In the genomic region with DNA sequence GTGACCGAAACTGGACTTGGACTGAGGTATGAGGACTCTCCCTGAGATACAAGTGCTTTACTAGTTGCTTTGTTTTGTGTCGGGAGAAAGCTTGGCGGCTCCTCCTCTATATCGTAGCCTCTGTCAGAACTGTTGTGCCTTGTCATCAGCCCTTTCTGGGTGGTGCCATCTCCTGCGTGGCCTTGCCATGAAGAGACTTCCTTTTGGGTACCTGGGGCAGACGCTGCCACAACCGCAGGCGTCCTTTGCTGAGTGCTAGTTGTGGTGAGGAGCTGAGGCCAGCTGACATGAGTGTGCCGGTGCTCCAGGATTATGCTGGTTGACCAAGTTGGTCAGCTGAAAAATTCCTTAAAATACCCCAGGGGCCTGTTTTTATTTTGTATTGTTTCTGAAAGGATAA, we compare ENCODE assay signal across 11 cellular contexts.
DNase-seq lines count a peak whose midpoint lies in the region; ATAC-seq and TF ChIP-seq lines count a peak whose summit lies in the region.
"Had no signal": no experiment of that assay in that cellular context is flagged by ENCODE, and none has a peak within 500 bp of the region (broad histone marks: within the 10 kb centered on the region; RNA-seq: fewer than 3 reads in every experiment).

No MANE protein-coding gene starts in this region.

- peak overlapping the region; percentile 22 for H3K27ac Mint-ChIP-seq in MCF 10A (ENCODE audit: low read depth, unreplicated experiment)
- H3K27ac Mint-ChIP-seq in activated CD4-positive, alpha-beta memory T cell treated with anti-CD3 and anti-CD28 coated beads for 36 hours = peak overlapping the region; percentile 100
- H3K27ac Mint-ChIP-seq in effector memory CD8-positive, alpha-beta T cell = peak overlapping the region; percentile 39 to 89
- H3K27ac Mint-ChIP-seq in stimulated activated naive CD8-positive, alpha-beta T cell treated with anti-CD3 and anti-CD28 coated beads, Interleukin-15, Interleukin-2, amounts not matched to agents 100 ng/mL and 50 ng/mL, for 24 hours = peak overlapping the region; percentile 100
- H3K27ac Mint-ChIP-seq: dendritic cell treated with granulocyte-macrophage colony-stimulating factor and Interleukin-4, amounts not matched to agents 40 ng/mL and 50 ng/mL, for 4 days had no signal

- no peaks in the 10 kb centered on the region for H3K36me3 Mint-ChIP-seq in MCF 10A (ENCODE audit: insufficient read depth, unreplicated experiment)
- H3K36me3 Mint-ChIP-seq in activated CD4-positive, alpha-beta memory T cell treated with anti-CD3 and anti-CD28 coated beads for 36 hours = peaks cover 61% of the 10 kb centered on the region
- peaks cover 3% of the 10 kb centered on the region for H3K36me3 Mint-ChIP-seq in effector memory CD8-positive, alpha-beta T cell (ENCODE audit: insufficient read depth)
- H3K36me3 Mint-ChIP-seq in stimulated activated naive CD8-positive, alpha-beta T cell treated with anti-CD3 and anti-CD28 coated beads, Interleukin-15, Interleukin-2, amounts not matched to agents 100 ng/mL and 50 ng/mL, for 24 hours (ENCODE audit: low read depth) = peaks cover 53% of the 10 kb centered on the region

- H3K4me1 ChIP-seq in breast epithelium = no peaks in the 10 kb centered on the region
- no peaks in the 10 kb centered on the region for H3K4me1 ChIP-seq in testis

- no peaks in the 10 kb centered on the region for H3K27me3 ChIP-seq in breast epithelium
- H3K27me3 ChIP-seq in testis = no peaks in the 10 kb centered on the region

- peak; percentile 56 for ATAC-seq in effector memory CD8-positive, alpha-beta T cell (replicated peaks)
- ATAC-seq in GM21717 (IDR thresholded peaks at IDR 0.05; ENCODE audit: unreplicated experiment) = no peak

- H3K36me3 ChIP-seq in breast epithelium (no peaks in the 10 kb centered on the region), testis (ENCODE audit: low read depth, missing control alignments) (no peaks in the 10 kb centered on the region)

- WGBS in testis, 2 donors = 92 to 95% methylated on average over 9 of the region's 9 CpGs

- TF ChIP-seq POLR2A in breast epithelium (IDR thresholded peaks at IDR 0.05) (no peak), testis (IDR thresholded peaks at IDR 0.05) (no peak)

- intact Hi-C loops in MCF 10A (cut with micrococcal nuclease) (no loop called here), breast epithelium (cut with DNase I; ENCODE audit: low total_unique reads) (no loop called here), testis (cut with DNase I; ENCODE audit: low total_unique reads) (no loop called here)
- intact Hi-C loops in activated CD4-positive, alpha-beta memory T cell treated with anti-CD3 and anti-CD28 coated beads for 36 hours (cut with micrococcal nuclease) = loop anchor here (2.0 to 10.0 kb wide), 6 partner anchors 178 to 932 kb away; a partner anchor contains a TSS

- no peak overlapping the region for H3K4me3 Mint-ChIP-seq in MCF 10A (ENCODE audit: unreplicated experiment)
- H3K4me3 Mint-ChIP-seq in activated CD4-positive, alpha-beta memory T cell treated with anti-CD3 and anti-CD28 coated beads for 36 hours = peak overlapping the region; percentile 96
- H3K4me3 Mint-ChIP-seq in effector memory CD8-positive, alpha-beta T cell = peak overlapping the region; percentile 33 to 80
- H3K4me3 Mint-ChIP-seq in stimulated activated naive CD8-positive, alpha-beta T cell treated with anti-CD3 and anti-CD28 coated beads, Interleukin-15, Interleukin-2, amounts not matched to agents 100 ng/mL and 50 ng/mL, for 24 hours = peak overlapping the region; percentile 88
- H3K4me3 Mint-ChIP-seq: dendritic cell treated with granulocyte-macrophage colony-stimulating factor and Interleukin-4, amounts not matched to agents 40 ng/mL and 50 ng/mL, for 4 days had no signal

- POLR2A ChIA-PET in MCF 10A (lab: Yijun Ruan, JAX) = interaction anchor here (0.7 kb wide), 1 partner anchor 33 kb away, joined by 3 read pairs; no protein-coding TSS in a partner anchor
- POLR2A ChIA-PET in activated CD4-positive, alpha-beta memory T cell treated with anti-CD3 and anti-CD28 coated beads for 36 hours (lab: Charles Lee) = interaction anchor here (0.6 to 7.6 kb wide), 14 partner anchors 8 to 178 kb away, joined by 3 to 140 read pairs (median 16); a partner anchor contains a TSS

- H3K27ac ChIP-seq in breast epithelium (no peak overlapping the region), testis (no peak overlapping the region)

- H3K4me3 ChIP-seq in breast epithelium = no peak overlapping the region
- no peak overlapping the region for H3K4me3 ChIP-seq in testis

- H3K27me3 Mint-ChIP-seq in MCF 10A (ENCODE audit: insufficient read depth, unreplicated experiment) = no peaks in the 10 kb centered on the region
- no peaks in the 10 kb centered on the region for H3K27me3 Mint-ChIP-seq in activated CD4-positive, alpha-beta memory T cell treated with anti-CD3 and anti-CD28 coated beads for 36 hours
- no peaks in the 10 kb centered on the region for H3K27me3 Mint-ChIP-seq in effector memory CD8-positive, alpha-beta T cell
- no peaks in the 10 kb centered on the region for H3K27me3 Mint-ChIP-seq in stimulated activated naive CD8-positive, alpha-beta T cell treated with anti-CD3 and anti-CD28 coated beads, Interleukin-15, Interleukin-2, amounts not matched to agents 100 ng/mL and 50 ng/mL, for 24 hours
- H3K27me3 Mint-ChIP-seq: dendritic cell treated with granulocyte-macrophage colony-stimulating factor and Interleukin-4, amounts not matched to agents 40 ng/mL and 50 ng/mL, for 4 days had no signal

- no peaks in the 10 kb centered on the region for H3K9me3 Mint-ChIP-seq in MCF 10A (ENCODE audit: unreplicated experiment)
- H3K9me3 Mint-ChIP-seq in activated CD4-positive, alpha-beta memory T cell treated with anti-CD3 and anti-CD28 coated beads for 36 hours = no peaks in the 10 kb centered on the region
- peaks cover 0 to 1% of the 10 kb centered on the region in 2 donors for H3K9me3 Mint-ChIP-seq in effector memory CD8-positive, alpha-beta T cell
- peaks cover 12% of the 10 kb centered on the region for H3K9me3 Mint-ChIP-seq in stimulated activated naive CD8-positive, alpha-beta T cell treated with anti-CD3 and anti-CD28 coated beads, Interleukin-15, Interleukin-2, amounts not matched to agents 100 ng/mL and 50 ng/mL, for 24 hours
- H3K9me3 Mint-ChIP-seq: dendritic cell treated with granulocyte-macrophage colony-stimulating factor and Interleukin-4, amounts not matched to agents 40 ng/mL and 50 ng/mL, for 4 days had no signal

- H3K4me1 Mint-ChIP-seq in MCF 10A (ENCODE audit: insufficient read depth, unreplicated experiment) = peaks cover 15% of the 10 kb centered on the region
- peaks cover 86% of the 10 kb centered on the region for H3K4me1 Mint-ChIP-seq in activated CD4-positive, alpha-beta memory T cell treated with anti-CD3 and anti-CD28 coated beads for 36 hours (ENCODE audit: low read depth)
- H3K4me1 Mint-ChIP-seq in effector memory CD8-positive, alpha-beta T cell (ENCODE audit: low read depth in 2 of 2) = peaks cover 46 to 61% of the 10 kb centered on the region in 2 donors
- peaks cover 91% of the 10 kb centered on the region for H3K4me1 Mint-ChIP-seq in stimulated activated naive CD8-positive, alpha-beta T cell treated with anti-CD3 and anti-CD28 coated beads, Interleukin-15, Interleukin-2, amounts not matched to agents 100 ng/mL and 50 ng/mL, for 24 hours (ENCODE audit: low read depth)

- no peaks in the 10 kb centered on the region for H3K9me3 ChIP-seq in breast epithelium
- no peaks in the 10 kb centered on the region for H3K9me3 ChIP-seq in testis

- no TSS peak for BruUV-seq in MCF 10A (replicated peaks; lab: Mats Ljungman, UMichigan)

- CTCF ChIA-PET in MCF 10A (lab: Yijun Ruan, JAX) = no interaction called here
- CTCF ChIA-PET in activated CD4-positive, alpha-beta memory T cell treated with anti-CD3 and anti-CD28 coated beads for 36 hours (lab: Charles Lee) = interaction anchor here (0.6 to 1.0 kb wide), 3 partner anchors 10 to 199 kb away, joined by 3 to 4 read pairs (median 3); no protein-coding TSS in a partner anchor

- DNase-seq in MCF 10A (ENCODE audit: unreplicated experiment) (no peak), breast epithelium (ENCODE audit: low spot score in 2 of 2) (no peak), testis (no peak), DMS 273 treated with DMSO at 0.1 percent for 48 hours (lab: John Stamatoyannopoulos, UW) (no peak)
- DNase-seq in activated CD4-positive, alpha-beta memory T cell treated with anti-CD3 and anti-CD28 coated beads for 36 hours = peak; percentile 88
- DNase-seq in effector memory CD8-positive, alpha-beta T cell = peak in 1 of 3 experiments; percentile 16
- DNase-seq: NCI-H2171, SIG-M5 had no signal

- TF ChIP-seq CTCF in MCF 10A (IDR thresholded peaks at IDR 0.05; ENCODE audit: unreplicated experiment) (no peak), breast epithelium (IDR thresholded peaks at IDR 0.05) (no peak), testis (IDR thresholded peaks at IDR 0.05) (no peak)

Comparison
In these comparisons a context has a peak if more than half of its experiments do, and no peak if none do; other contexts are left out.
1. H3K27ac Mint-ChIP-seq: peak in every context shown above with its lines; median percentile 100 in activated CD4-positive, alpha-beta memory T cell treated with anti-CD3 and anti-CD28 coated beads for 36 hours; 100 in stimulated activated naive CD8-positive, alpha-beta T cell treated with anti-CD3 and anti-CD28 coated beads, Interleukin-15, Interleukin-2, amounts not matched to agents 100 ng/mL and 50 ng/mL, for 24 hours; 64 in effector memory CD8-positive, alpha-beta T cell; 22 in MCF 10A.